Comparison of ENCODE assay signal across 8 cellular contexts in genomic region chrX:109889289-109890006, GRCh38.
A peak's percentile ranks its signal among the peaks of the same experiment; 100 is the strongest.
DNase-seq lines count a peak whose midpoint lies in the region; ATAC-seq and TF ChIP-seq lines count a peak whose summit lies in the region.

No MANE protein-coding gene starts in this region.

- POLR2A ChIA-PET in activated CD4-positive, alpha-beta T cell treated with anti-CD3 and anti-CD28 coated beads, Interleukin-2, amount 10 ng/mL, durations not matched to agents 7 days and 5 days (lab: Charles Lee), result no interaction called here

- peaks cover 47% of the 10 kb centered on the region for H3K4me1 Mint-ChIP-seq in CD14-positive monocyte
- no peaks in the 10 kb centered on the region for H3K4me1 Mint-ChIP-seq in activated CD4-positive, alpha-beta T cell treated with anti-CD3 and anti-CD28 coated beads, Interleukin-2, amount 10 ng/mL, durations not matched to agents 7 days and 5 days

- CTCF ChIA-PET in activated CD4-positive, alpha-beta T cell treated with anti-CD3 and anti-CD28 coated beads, Interleukin-2, amount 10 ng/mL, durations not matched to agents 7 days and 5 days (lab: Charles Lee), result interaction anchor here (1.7 kb wide), 1 partner anchor 11 kb away, joined by 7 read pairs; no protein-coding TSS in a partner anchor

- H3K27me3 Mint-ChIP-seq in CD14-positive monocyte (ENCODE audit: low read depth in 3 of 3), result peaks cover 0 to 14% (median 3%) of the 10 kb centered on the region in 3 donors
- H3K27me3 Mint-ChIP-seq in activated CD4-positive, alpha-beta T cell treated with anti-CD3 and anti-CD28 coated beads, Interleukin-2, amount 10 ng/mL, durations not matched to agents 7 days and 5 days, result peaks cover 6% of the 10 kb centered on the region

- TF ChIP-seq CTCF in CD14-positive monocyte (IDR thresholded peaks at IDR 0.05), result no peak

- DNase-seq in CD14-positive monocyte (ENCODE audit: low spot score) (peak; percentile 59), HCEC 1CT (peak; percentile 12), SKM-1 treated with dmso at 0.1 percent for 144 hours (lab: John Stamatoyannopoulos, UW; ENCODE audit: unreplicated experiment) (peak; percentile 88), islet precursor cell (peak; percentile 60)
- DNase-seq in activated naive CD4-positive, alpha-beta T cell treated with anti-CD3 and anti-CD28 coated beads, Interleukin-2, amount 50 U/mL, for 72 hours (ENCODE audit: low spot score in 2 of 2), result no peak
- no peak for DNase-seq in activated CD4-positive, alpha-beta T cell treated with anti-CD3 and anti-CD28 coated beads, Interleukin-2, amount 10 ng/mL, durations not matched to agents 7 days and 5 days
- DNase-seq in stimulated activated CD4-positive, alpha-beta T cell treated with anti-CD3 and anti-CD28 coated beads, Interleukin-2, amount 100 ng/mL, for 48 hours, result no peak

- intact Hi-C loops in CD14-positive monocyte (cut with micrococcal nuclease), result loop anchor here (5.0 to 10.0 kb wide), 3 partner anchors 47 to 185 kb away; no protein-coding TSS in a partner anchor

- no peak for ATAC-seq in activated naive CD4-positive, alpha-beta T cell treated with anti-CD3 and anti-CD28 coated beads, Interleukin-2, amount 50 U/mL, for 72 hours
- ATAC-seq in HG03354 (IDR thresholded peaks at IDR 0.05; ENCODE audit: poor library complexity, severe bottlenecking, unreplicated experiment), result no peak

- H3K36me3 Mint-ChIP-seq in CD14-positive monocyte, result no peaks in the 10 kb centered on the region
- no peaks in the 10 kb centered on the region for H3K36me3 Mint-ChIP-seq in activated naive CD4-positive, alpha-beta T cell treated with anti-CD3 and anti-CD28 coated beads, Interleukin-2, amount 50 U/mL, for 72 hours
- no peaks in the 10 kb centered on the region for H3K36me3 Mint-ChIP-seq in activated CD4-positive, alpha-beta T cell treated with anti-CD3 and anti-CD28 coated beads, Interleukin-2, amount 10 ng/mL, durations not matched to agents 7 days and 5 days (ENCODE audit: low read depth)

- peaks cover 0 to 5% (median 0%) of the 10 kb centered on the region in 7 donors for H3K9me3 Mint-ChIP-seq in CD14-positive monocyte
- H3K9me3 Mint-ChIP-seq in activated naive CD4-positive, alpha-beta T cell treated with anti-CD3 and anti-CD28 coated beads, Interleukin-2, amount 50 U/mL, for 72 hours, result no peaks in the 10 kb centered on the region
- no peaks in the 10 kb centered on the region for H3K9me3 Mint-ChIP-seq in activated CD4-positive, alpha-beta T cell treated with anti-CD3 and anti-CD28 coated beads, Interleukin-2, amount 10 ng/mL, durations not matched to agents 7 days and 5 days

- peak overlapping the region; percentile 59 to 76 for H3K4me3 Mint-ChIP-seq in CD14-positive monocyte
- H3K4me3 Mint-ChIP-seq in activated CD4-positive, alpha-beta T cell treated with anti-CD3 and anti-CD28 coated beads, Interleukin-2, amount 10 ng/mL, durations not matched to agents 7 days and 5 days, result no peak overlapping the region

- peak overlapping the region; percentile 90 to 97 (median 95) for H3K27ac Mint-ChIP-seq in CD14-positive monocyte
- H3K27ac Mint-ChIP-seq in activated naive CD4-positive, alpha-beta T cell treated with anti-CD3 and anti-CD28 coated beads, Interleukin-2, amount 50 U/mL, for 72 hours, result no peak overlapping the region
- no peak overlapping the region for H3K27ac Mint-ChIP-seq in activated CD4-positive, alpha-beta T cell treated with anti-CD3 and anti-CD28 coated beads, Interleukin-2, amount 10 ng/mL, durations not matched to agents 7 days and 5 days

Comparison
In these comparisons a context has a peak if more than half of its experiments do, and no peak if none do; other contexts are left out.
1. DNase-seq: peak in CD14-positive monocyte (single experiment), HCEC 1CT (single experiment), SKM-1 treated with dmso at 0.1 percent for 144 hours (single experiment) and islet precursor cell (single experiment); none in activated naive CD4-positive, alpha-beta T cell treated with anti-CD3 and anti-CD28 coated beads, Interleukin-2, amount 50 U/mL, for 72 hours (0 of 2), activated CD4-positive, alpha-beta T cell treated with anti-CD3 and anti-CD28 coated beads, Interleukin-2, amount 10 ng/mL, durations not matched to agents 7 days and 5 days (single experiment) and stimulated activated CD4-positive, alpha-beta T cell treated with anti-CD3 and anti-CD28 coated beads, Interleukin-2, amount 100 ng/mL, for 48 hours (0 of 2).
2. H3K27ac Mint-ChIP-seq: peak in CD14-positive monocyte (7 of 7); none in activated naive CD4-positive, alpha-beta T cell treated with anti-CD3 and anti-CD28 coated beads, Interleukin-2, amount 50 U/mL, for 72 hours (0 of 2) and activated CD4-positive, alpha-beta T cell treated with anti-CD3 and anti-CD28 coated beads, Interleukin-2, amount 10 ng/mL, durations not matched to agents 7 days and 5 days (single experiment).